In genomic region chr5:9523090-9523813, GRCh38 we compare ENCODE assay signal across 17 cellular contexts. TPM values are rescaled to one million over a fixed set of nuclear protein-coding genes. Genes with fewer than 3 reads are reported as not detected.
DNase-seq lines count a peak whose midpoint lies in the region; FAIRE-seq and TF ChIP-seq lines count a peak whose summit lies in the region.
"Had no signal": no experiment of that assay in that cellular context is flagged by ENCODE, and none has a peak within 500 bp of the region (broad histone marks: within the 10 kb centered on the region; RNA-seq: fewer than 3 reads in every experiment).

No MANE protein-coding gene starts in this region.

- H2AFZ ChIP-seq in PC-9, result no peak overlapping the region
- H2AFZ ChIP-seq: GM23338 had no signal

- peaks cover 14% of the 10 kb centered on the region; the same call in 1 of the 2 replicates for H3F3A ChIP-seq in PC-9 (ENCODE audit: insufficient read depth, low read depth)

- 70 to 76% (median 74%) methylated on average over 6 of the region's 6 CpGs for WGBS in small intestine, 3 donors

- H3K27ac Mint-ChIP-seq in MCF 10A (ENCODE audit: low read depth, unreplicated experiment), result no peak overlapping the region
- H3K27ac Mint-ChIP-seq: GM23338; stimulated activated naive CD8-positive, alpha-beta T cell treated with anti-CD3 and anti-CD28 coated beads, Interleukin-15, amount 100 ng/mL, for 72 hours had no signal

- no peak overlapping the region for H3K4me3 Mint-ChIP-seq in MCF 10A (ENCODE audit: unreplicated experiment)
- H3K4me3 Mint-ChIP-seq: GM23338; neural crest cell; stimulated activated naive CD8-positive, alpha-beta T cell treated with anti-CD3 and anti-CD28 coated beads, Interleukin-15, amount 100 ng/mL, for 72 hours had no signal

- peaks cover 6% of the 10 kb centered on the region for H3K4me1 Mint-ChIP-seq in MCF 10A (ENCODE audit: insufficient read depth, unreplicated experiment)
- H3K4me1 Mint-ChIP-seq: stimulated activated naive CD8-positive, alpha-beta T cell treated with anti-CD3 and anti-CD28 coated beads, Interleukin-15, amount 100 ng/mL, for 72 hours had no signal

- no peaks in the 10 kb centered on the region for H3K27me3 ChIP-seq in breast epithelium
- H3K27me3 ChIP-seq in PC-9 (ENCODE audit: insufficient read depth, low read depth), result no peaks in the 10 kb centered on the region
- H3K27me3 ChIP-seq in small intestine (ENCODE audit: control insufficient read depth in 2 of 2, insufficient read depth in 2 of 2, low read length in 2 of 2), result no peaks in the 10 kb centered on the region

- DNase-seq in MCF 10A (ENCODE audit: unreplicated experiment), result peak; percentile 47
- DNase-seq in breast epithelium (ENCODE audit: low spot score in 2 of 2), result no peak
- peak in 1 of 2 experiments; percentile 79 for DNase-seq in PC-9
- peak; percentile 36 for DNase-seq in fibroblast of the aortic adventitia (ENCODE audit: low read depth)
- peak; percentile 41 for DNase-seq in small intestine
- DNase-seq in hypothalamus (lab: John Stamatoyannopoulos, UW), result no peak
- DNase-seq in NCI-H82 (lab: John Stamatoyannopoulos, UW), result no peak
- DNase-seq in GM20000 (ENCODE audit: low spot score), result no peak
- DNase-seq: ACHN; activated gamma-delta T cell treated with Interleukin-2 at 50 U/mL for 16 hours; effector CD4-positive, alpha-beta T cell; KG1; NCI-H1930; stimulated activated naive CD8-positive, alpha-beta T cell treated with anti-CD3 and anti-CD28 coated beads, Interleukin-15, amount 100 ng/mL, for 72 hours had no signal

- H3K27ac ChIP-seq in breast epithelium (no peak overlapping the region), PC-9 (peak overlapping the region; percentile 16; the same call in 1 of the 2 replicates), small intestine (ENCODE audit: low read depth in 1 of 2, low read length in 1 of 2) (no peak overlapping the region)

- POLR2A ChIA-PET in MCF 10A (lab: Yijun Ruan, JAX), result interaction anchor here (1.2 kb wide), 1 partner anchor 11 kb away, joined by 4 read pairs; no protein-coding TSS in a partner anchor
- POLR2A ChIA-PET in PC-9 (lab: Charles Lee; ENCODE audit: unreplicated experiment), result no interaction called here

- H3K9me2 ChIP-seq in PC-9 (ENCODE audit: insufficient read depth), result no peaks in the 10 kb centered on the region

- H3K27me3 Mint-ChIP-seq in MCF 10A (ENCODE audit: insufficient read depth, unreplicated experiment), result no peaks in the 10 kb centered on the region
- H3K27me3 Mint-ChIP-seq: stimulated activated naive CD8-positive, alpha-beta T cell treated with anti-CD3 and anti-CD28 coated beads, Interleukin-15, amount 100 ng/mL, for 72 hours had no signal

- no peaks in the 10 kb centered on the region for H3K9me3 Mint-ChIP-seq in MCF 10A (ENCODE audit: unreplicated experiment)
- H3K9me3 Mint-ChIP-seq: GM23338; neural crest cell; stimulated activated naive CD8-positive, alpha-beta T cell treated with anti-CD3 and anti-CD28 coated beads, Interleukin-15, amount 100 ng/mL, for 72 hours had no signal

- intact Hi-C loops in MCF 10A (cut with micrococcal nuclease), result no loop called here
- intact Hi-C loops in breast epithelium (cut with DNase I; ENCODE audit: low total_unique reads), result no loop called here
- intact Hi-C loops in PC-9 (cut with micrococcal nuclease; ENCODE audit: unreplicated experiment), result no loop called here

- no TSS peak for BruUV-seq in MCF 10A (replicated peaks; lab: Mats Ljungman, UMichigan)
- no TSS peak for BruUV-seq in PC-9 (replicated peaks; lab: Mats Ljungman, UMichigan)

- TF ChIP-seq POLR2A in breast epithelium (IDR thresholded peaks at IDR 0.05), result no peak

- no peaks in the 10 kb centered on the region for H4K20me1 ChIP-seq in PC-9 (ENCODE audit: insufficient read depth)

- no peak for FAIRE-seq in small intestine (lab: Jason Lieb, UNC)

- H3K36me3 ChIP-seq in breast epithelium (no peaks in the 10 kb centered on the region), PC-9 (ENCODE audit: low read depth) (no peaks in the 10 kb centered on the region), small intestine (ENCODE audit: control insufficient read depth in 2 of 2, insufficient read depth in 2 of 2, low read length in 2 of 2) (no peaks in the 10 kb centered on the region)

- H3K36me3 Mint-ChIP-seq in MCF 10A (ENCODE audit: insufficient read depth, unreplicated experiment), result no peaks in the 10 kb centered on the region

- no peaks in the 10 kb centered on the region for H3K4me1 ChIP-seq in breast epithelium
- peaks cover 13% of the 10 kb centered on the region for H3K4me1 ChIP-seq in PC-9 (replicated peaks; ENCODE audit: insufficient read depth)
- H3K4me1 ChIP-seq in small intestine (ENCODE audit: control insufficient read depth in 2 of 2, insufficient read depth in 1 of 2, low read depth in 1 of 2, low read length in 1 of 2), result no peaks in the 10 kb centered on the region

- H3K4me2 ChIP-seq in PC-9, result peak overlapping the region; percentile 39
- H3K4me2 ChIP-seq: GM23338 had no signal

- TF ChIP-seq CTCF in MCF 10A (IDR thresholded peaks at IDR 0.05; ENCODE audit: unreplicated experiment) (no peak), breast epithelium (IDR thresholded peaks at IDR 0.05) (no peak), PC-9 (conservative IDR thresholded peaks at IDR 0.05) (no peak), fibroblast of the aortic adventitia (IDR thresholded peaks at IDR 0.05; ENCODE audit: insufficient read depth, low read length) (no peak), GM20000 (IDR thresholded peaks at IDR 0.05; ENCODE audit: extremely low read depth, missing control alignments) (no peak)

- CTCF ChIA-PET in MCF 10A (lab: Yijun Ruan, JAX), result interaction anchor here (0.7 kb wide), 1 partner anchor 21 kb away, joined by 3 read pairs; no protein-coding TSS in a partner anchor
- CTCF ChIA-PET in PC-9 (lab: Charles Lee), result no interaction called here

- H3K79me2 ChIP-seq in PC-9 (ENCODE audit: low read depth), result no peaks in the 10 kb centered on the region

- H3K4me3 ChIP-seq in breast epithelium, result no peak overlapping the region
- H3K4me3 ChIP-seq in PC-9, result no peak overlapping the region
- no peak overlapping the region for H3K4me3 ChIP-seq in fibroblast of the aortic adventitia (ENCODE audit: low read depth, low read length)
- H3K4me3 ChIP-seq in small intestine (ENCODE audit: low read depth in 1 of 2, low read length in 2 of 2), result no peak overlapping the region
- H3K4me3 ChIP-seq: GM23338, lung had no signal

- H3K9me3 ChIP-seq in breast epithelium (no peaks in the 10 kb centered on the region), PC-9 (ENCODE audit: insufficient read depth, low read depth) (0 out of 2 replicates have a peak, but pooled peaks cover 5% of the 10 kb centered on the region), small intestine (ENCODE audit: control insufficient read depth, low read depth) (no peaks in the 10 kb centered on the region)

RNA-seq across cellular contexts. Expression of gene SEMA5A, which starts 22.6 kb away (rescaled TPM):
- total RNA-seq in MCF 10A (2022) (1.2 and 1.4 TPM in 2 replicates), breast epithelium (10 to 100 TPM in 2 of 3 donors, 1 to 10 TPM in 1; 3.0 to 35.4 (median 25.9) TPM), PC-9 (2021) (not detected in 2 replicates), fibroblast of the aortic adventitia (ENCODE audit: low replicate concordance) (13.9 and 57.0 TPM in 2 replicates)
- polyA plus RNA-seq in small intestine, result 1 to 10 TPM in 1 of 3 donors, under 1 TPM in 2; 0.45 to 1.9 (median 0.54) TPM

Comparison
In these comparisons a context has a peak if more than half of its experiments do, and no peak if none do; other contexts are left out.
1. DNase-seq: peak in MCF 10A (single experiment), fibroblast of the aortic adventitia (single experiment) and small intestine (single experiment); none in breast epithelium (0 of 2), hypothalamus (0 of 51), NCI-H82 (single experiment) and GM20000 (single experiment).